ENCODE assay signal across 26 cellular contexts in genomic region chrX:37752941-37753340, GRCh38. TPM values are rescaled to one million over a fixed set of nuclear protein-coding genes. Genes with fewer than 3 reads are reported as not detected.
A peak's percentile ranks its signal among the peaks of the same experiment; 100 is the strongest.
DNase-seq lines count a peak whose midpoint lies in the region; ATAC-seq and TF ChIP-seq lines count a peak whose summit lies in the region.
"Had no signal": no experiment of that assay in that cellular context is flagged by ENCODE, and none has a peak within 500 bp of the region (broad histone marks: within the 10 kb centered on the region; RNA-seq: fewer than 3 reads in every experiment).

No MANE protein-coding gene starts in this region.

- H3K4me3 ChIP-seq in NB4 (ENCODE audit: low read depth, low read length): no peak overlapping the region
- H3K4me3 ChIP-seq: A549, adrenal gland, cardiac muscle cell, K562, Peyer's patch had no signal

- TF ChIP-seq POLR2A in NB4 (IDR thresholded peaks at IDR 0.05; ENCODE audit: extremely low read depth, insufficient read length): no peak

- no peaks in the 10 kb centered on the region for H3K36me3 Mint-ChIP-seq in activated naive CD4-positive, alpha-beta T cell treated with anti-CD3 and anti-CD28 coated beads, Interleukin-2, amount 50 U/mL, for 24 hours
- no peaks in the 10 kb centered on the region for H3K36me3 Mint-ChIP-seq in activated naive CD4-positive, alpha-beta T cell treated with anti-CD3 and anti-CD28 coated beads for 36 hours (ENCODE audit: low read depth)
- peaks cover 6% of the 10 kb centered on the region for H3K36me3 Mint-ChIP-seq in T-helper 2 cell treated with Interferon-gamma antibody and Interleukin-4, amounts not matched to agents 5 μg/mL and 100 μg/mL, for 36 hours (ENCODE audit: low read depth)
- H3K36me3 Mint-ChIP-seq in stimulated activated naive B cell treated with anti-CD40 and anti-IgM and Interleukin-4, amounts not matched to agents 10 μg/mL and 1 μg/mL and 100 μg/mL, for 72 hours: no peaks in the 10 kb centered on the region
- H3K36me3 Mint-ChIP-seq: mesothelial cell of epicardium; stimulated activated effector memory CD8-positive, alpha-beta T cell treated with anti-CD3 and anti-CD28 coated beads, Interleukin-12 subunit alpha, Interleukin-12 subunit beta, amount 100 ng/mL, for 72 hours had no signal

- peak; percentile 45 to 49 for ATAC-seq in stimulated activated naive B cell treated with anti-CD40 and anti-IgM and Interleukin-4, amounts not matched to agents 10 μg/mL and 1 μg/mL and 100 μg/mL, for 72 hours (replicated peaks)
- ATAC-seq in HG03521 (IDR thresholded peaks at IDR 0.05; ENCODE audit: unreplicated experiment): no peak
- ATAC-seq: A549, foreskin keratinocyte, HCT116, K562 had no signal

- H3K27me3 Mint-ChIP-seq in activated naive CD4-positive, alpha-beta T cell treated with anti-CD3 and anti-CD28 coated beads, Interleukin-2, amount 50 U/mL, for 24 hours: no peaks in the 10 kb centered on the region
- H3K27me3 Mint-ChIP-seq in activated naive CD4-positive, alpha-beta T cell treated with anti-CD3 and anti-CD28 coated beads for 36 hours (ENCODE audit: low read depth): no peaks in the 10 kb centered on the region
- no peaks in the 10 kb centered on the region for H3K27me3 Mint-ChIP-seq in T-helper 2 cell treated with Interferon-gamma antibody and Interleukin-4, amounts not matched to agents 5 μg/mL and 100 μg/mL, for 36 hours (ENCODE audit: low read depth)
- H3K27me3 Mint-ChIP-seq in stimulated activated naive B cell treated with anti-CD40 and anti-IgM and Interleukin-4, amounts not matched to agents 10 μg/mL and 1 μg/mL and 100 μg/mL, for 72 hours: peaks cover 0 to 4% of the 10 kb centered on the region in 2 donors

- no peak for DNase-seq in activated naive CD4-positive, alpha-beta T cell treated with anti-CD3 and anti-CD28 coated beads for 36 hours
- DNase-seq in NB4 (ENCODE audit: low read depth) (peak; percentile 80), AG20443 (ENCODE audit: low spot score) (no peak), NCI-H187 (lab: John Stamatoyannopoulos, UW) (no peak)
- no peak for DNase-seq in T-helper 2 cell treated with Interferon-gamma antibody and Interleukin-4, amounts not matched to agents 5 μg/mL and 100 μg/mL, for 36 hours (ENCODE audit: low spot score)
- no peak for DNase-seq in stimulated activated naive B cell treated with anti-CD40 and anti-IgM and Interleukin-4, amounts not matched to agents 10 μg/mL and 1 μg/mL and 100 μg/mL, for 72 hours
- DNase-seq: activated CD4-positive, alpha-beta T cell treated with anti-CD3 and anti-CD28 coated beads, Interleukin-2, amount 50 U/mL, for 48 hours; adrenal gland; EL; foreskin keratinocyte; NCI-H1417; NCI-H526; Peyer's patch; SK-N-SH; stimulated activated CD4-positive, alpha-beta T cell treated with anti-CD3 and anti-CD28 coated beads, Interleukin-12 subunit alpha, Interleukin-12 subunit beta, amount 100 ng/mL, for 4 hours; trophoblast cell had no signal

- peak overlapping the region; percentile 44 for H3K4me3 Mint-ChIP-seq in activated naive CD4-positive, alpha-beta T cell treated with anti-CD3 and anti-CD28 coated beads, Interleukin-2, amount 50 U/mL, for 24 hours
- H3K4me3 Mint-ChIP-seq in activated naive CD4-positive, alpha-beta T cell treated with anti-CD3 and anti-CD28 coated beads for 36 hours: no peak overlapping the region
- no peak overlapping the region for H3K4me3 Mint-ChIP-seq in T-helper 2 cell treated with Interferon-gamma antibody and Interleukin-4, amounts not matched to agents 5 μg/mL and 100 μg/mL, for 36 hours
- no peak overlapping the region for H3K4me3 Mint-ChIP-seq in stimulated activated naive B cell treated with anti-CD40 and anti-IgM and Interleukin-4, amounts not matched to agents 10 μg/mL and 1 μg/mL and 100 μg/mL, for 72 hours
- H3K4me3 Mint-ChIP-seq: activated T-helper 1 cell treated with anti-CD3 and anti-CD28 coated beads, Interleukin-12 subunit alpha, Interleukin-12 subunit beta, Interleukin-2, Interleukin-4 antibody, amounts not matched to agents 30 ng/mL and 10 ng/mL and 1 ng/mL, durations not matched to agents 14 hours and 24 hours and 36 hours; mesothelial cell of epicardium; stimulated activated effector memory CD8-positive, alpha-beta T cell treated with anti-CD3 and anti-CD28 coated beads, Interleukin-12 subunit alpha, Interleukin-12 subunit beta, amount 100 ng/mL, for 72 hours had no signal

- CTCF ChIA-PET in activated naive CD4-positive, alpha-beta T cell treated with anti-CD3 and anti-CD28 coated beads for 36 hours (lab: Charles Lee): interaction anchor here (1.0 to 1.3 kb wide), 2 partner anchors 8 to 72 kb away, joined by 5 to 8 read pairs; no protein-coding TSS in a partner anchor

- no peaks in the 10 kb centered on the region for H3K9me3 Mint-ChIP-seq in activated naive CD4-positive, alpha-beta T cell treated with anti-CD3 and anti-CD28 coated beads, Interleukin-2, amount 50 U/mL, for 24 hours
- no peaks in the 10 kb centered on the region for H3K9me3 Mint-ChIP-seq in activated naive CD4-positive, alpha-beta T cell treated with anti-CD3 and anti-CD28 coated beads for 36 hours
- peaks cover 11% of the 10 kb centered on the region for H3K9me3 Mint-ChIP-seq in T-helper 2 cell treated with Interferon-gamma antibody and Interleukin-4, amounts not matched to agents 5 μg/mL and 100 μg/mL, for 36 hours
- H3K9me3 Mint-ChIP-seq in stimulated activated naive B cell treated with anti-CD40 and anti-IgM and Interleukin-4, amounts not matched to agents 10 μg/mL and 1 μg/mL and 100 μg/mL, for 72 hours: peaks cover 0 to 1% of the 10 kb centered on the region in 2 donors
- H3K9me3 Mint-ChIP-seq: stimulated activated effector memory CD8-positive, alpha-beta T cell treated with anti-CD3 and anti-CD28 coated beads, Interleukin-12 subunit alpha, Interleukin-12 subunit beta, amount 100 ng/mL, for 72 hours had no signal

- intact Hi-C loops in activated naive CD4-positive, alpha-beta T cell treated with anti-CD3 and anti-CD28 coated beads for 36 hours (cut with micrococcal nuclease): no loop called here

- no peak overlapping the region for H3K27ac Mint-ChIP-seq in activated naive CD4-positive, alpha-beta T cell treated with anti-CD3 and anti-CD28 coated beads, Interleukin-2, amount 50 U/mL, for 24 hours
- no peak overlapping the region for H3K27ac Mint-ChIP-seq in activated naive CD4-positive, alpha-beta T cell treated with anti-CD3 and anti-CD28 coated beads for 36 hours
- peak overlapping the region; percentile 75 for H3K27ac Mint-ChIP-seq in T-helper 2 cell treated with Interferon-gamma antibody and Interleukin-4, amounts not matched to agents 5 μg/mL and 100 μg/mL, for 36 hours
- no peak overlapping the region for H3K27ac Mint-ChIP-seq in stimulated activated naive B cell treated with anti-CD40 and anti-IgM and Interleukin-4, amounts not matched to agents 10 μg/mL and 1 μg/mL and 100 μg/mL, for 72 hours
- H3K27ac Mint-ChIP-seq: activated T-helper 1 cell treated with anti-CD3 and anti-CD28 coated beads, Interleukin-12 subunit alpha, Interleukin-12 subunit beta, Interleukin-2, Interleukin-4 antibody, amounts not matched to agents 30 ng/mL and 10 ng/mL and 1 ng/mL, durations not matched to agents 14 hours and 24 hours and 36 hours; mesothelial cell of epicardium; stimulated activated effector memory CD8-positive, alpha-beta T cell treated with anti-CD3 and anti-CD28 coated beads, Interleukin-12 subunit alpha, Interleukin-12 subunit beta, amount 100 ng/mL, for 72 hours had no signal

- TF ChIP-seq CTCF in NB4 (IDR thresholded peaks at IDR 0.05; ENCODE audit: low read depth, low read length): no peak

- peaks cover 7% of the 10 kb centered on the region for H3K4me1 Mint-ChIP-seq in activated naive CD4-positive, alpha-beta T cell treated with anti-CD3 and anti-CD28 coated beads, Interleukin-2, amount 50 U/mL, for 24 hours
- H3K4me1 Mint-ChIP-seq in activated naive CD4-positive, alpha-beta T cell treated with anti-CD3 and anti-CD28 coated beads for 36 hours (ENCODE audit: low read depth): peaks cover 24% of the 10 kb centered on the region
- peaks cover 20% of the 10 kb centered on the region for H3K4me1 Mint-ChIP-seq in T-helper 2 cell treated with Interferon-gamma antibody and Interleukin-4, amounts not matched to agents 5 μg/mL and 100 μg/mL, for 36 hours (ENCODE audit: low read depth)
- peaks cover 22 to 35% of the 10 kb centered on the region in 2 donors for H3K4me1 Mint-ChIP-seq in stimulated activated naive B cell treated with anti-CD40 and anti-IgM and Interleukin-4, amounts not matched to agents 10 μg/mL and 1 μg/mL and 100 μg/mL, for 72 hours
- H3K4me1 Mint-ChIP-seq: mesothelial cell of epicardium; stimulated activated effector memory CD8-positive, alpha-beta T cell treated with anti-CD3 and anti-CD28 coated beads, Interleukin-12 subunit alpha, Interleukin-12 subunit beta, amount 100 ng/mL, for 72 hours had no signal

RNA-seq across cellular contexts. Expression of gene CYBB, which starts 26.9 kb away (rescaled TPM):
- under 1 TPM in 1 of 2 experiments, not detected in 1; 0.07 TPM for total RNA-seq in activated naive CD4-positive, alpha-beta T cell treated with anti-CD3 and anti-CD28 coated beads for 36 hours
- total RNA-seq: activated T-helper 1 cell treated with anti-CD3 and anti-CD28 coated beads, Interleukin-12 subunit alpha, Interleukin-12 subunit beta, Interleukin-2, Interleukin-4 antibody, amounts not matched to agents 30 ng/mL and 10 ng/mL and 1 ng/mL, durations not matched to agents 14 hours and 24 hours and 36 hours; dermis microvascular lymphatic vessel endothelial cell; foreskin keratinocyte had no signal
